Comparison of ENCODE assay signal across 15 cellular contexts in the genomic region with DNA sequence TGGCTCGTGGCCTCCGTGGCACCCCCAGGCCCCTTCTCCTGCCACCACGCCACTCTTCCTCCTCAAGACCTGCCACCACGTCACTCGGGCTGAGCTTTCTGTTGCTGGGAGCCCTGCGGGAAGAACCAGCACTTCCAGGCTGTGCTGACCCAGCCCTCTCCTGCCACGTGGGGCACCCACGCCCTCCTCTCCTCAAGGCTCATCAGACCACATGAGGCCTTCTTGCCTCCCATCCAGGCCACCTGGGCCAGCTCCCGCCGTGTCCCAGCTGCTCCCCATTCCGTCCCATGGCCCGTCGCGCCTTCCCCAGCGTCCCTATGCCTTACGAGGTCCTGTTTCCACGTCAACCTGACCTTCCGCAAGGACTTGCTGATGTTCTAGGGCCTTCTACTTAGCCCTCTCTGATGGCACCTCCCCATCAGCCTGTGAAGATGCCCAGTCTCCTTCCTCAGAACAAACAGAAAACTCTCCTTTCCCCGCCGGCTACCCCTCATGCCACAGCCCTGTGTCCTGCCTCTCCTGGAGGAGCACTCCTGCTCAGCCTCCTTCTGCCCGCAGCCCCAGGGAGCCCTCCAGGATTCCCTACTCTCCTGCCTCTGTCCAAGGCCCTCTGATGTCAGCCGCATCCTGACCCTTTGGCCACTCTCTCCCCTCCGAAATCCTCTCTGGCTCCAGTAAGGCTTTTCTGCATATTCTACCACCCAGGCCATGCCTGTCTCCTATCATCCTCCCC.
DNase-seq lines count a peak whose midpoint lies in the region; ATAC-seq, FAIRE-seq and TF ChIP-seq lines count a peak whose summit lies in the region.
"Had no signal": no experiment of that assay in that cellular context is flagged by ENCODE, and none has a peak within 500 bp of the region (broad histone marks: within the 10 kb centered on the region; RNA-seq: fewer than 3 reads in every experiment).

No MANE protein-coding gene starts in this region.

- no peak for TF ChIP-seq POLR2A in GM12892 (IDR thresholded peaks at IDR 0.05; ENCODE audit: low read depth, low read length)
- no peak for TF ChIP-seq POLR2A in transverse colon (IDR thresholded peaks at IDR 0.05)

- H3K4me3 ChIP-seq in small intestine (ENCODE audit: low read depth in 1 of 2, low read length in 2 of 2), result no peak overlapping the region
- no peak overlapping the region for H3K4me3 ChIP-seq in transverse colon
- H3K4me3 ChIP-seq: adrenal gland had no signal

- POLR2A ChIA-PET in activated CD8-positive, alpha-beta T cell treated with anti-CD3 and anti-CD28 coated beads, Interleukin-2, amount 10 ng/mL, durations not matched to agents 7 days and 5 days (lab: Charles Lee), result no interaction called here

- H3K4me1 ChIP-seq in small intestine (ENCODE audit: control insufficient read depth in 2 of 2, insufficient read depth in 1 of 2, low read depth in 1 of 2, low read length in 1 of 2) (peaks cover 0 to 2% of the 10 kb centered on the region in 2 donors), transverse colon (peaks cover 0 to 17% (median 9%) of the 10 kb centered on the region in 4 donors)

- no peak for DNase-seq in activated CD8-positive, alpha-beta memory T cell treated with anti-CD3 and anti-CD28 coated beads, Interleukin-2, amount 10 ng/mL, durations not matched to agents 7 days and 5 days
- DNase-seq in activated CD8-positive, alpha-beta memory T cell treated with anti-CD3 and anti-CD28 coated beads for 24 hours, result no peak
- peak; percentile 23 for DNase-seq in activated CD8-positive, alpha-beta T cell treated with anti-CD3 and anti-CD28 coated beads, Interleukin-2, amount 10 ng/mL, durations not matched to agents 7 days and 5 days
- no peak for DNase-seq in immature natural killer cell
- DNase-seq in small intestine, result peak; percentile 47
- DNase-seq in GM12892 (ENCODE audit: insufficient read length), result no peak
- DNase-seq in transverse colon, result no peak
- DNase-seq: activated CD4-positive, alpha-beta T cell treated with anti-CD3 and anti-CD28 coated beads for 1 hour; adrenal gland; DMS79 treated with DMSO at 0.1 percent for 48 hours; Kasumi-1; NK-92 treated with Interleukin-12 subunit alpha and Interleukin-12 subunit beta, amount 100 ng/mL, for 24 hours had no signal

- H3K27me3 ChIP-seq in small intestine (ENCODE audit: control insufficient read depth in 2 of 2, insufficient read depth in 2 of 2, low read length in 2 of 2) (no peaks in the 10 kb centered on the region), transverse colon (no peaks in the 10 kb centered on the region)
- H3K27me3 ChIP-seq: adrenal gland had no signal

- CTCF ChIA-PET in activated CD8-positive, alpha-beta memory T cell treated with anti-CD3 and anti-CD28 coated beads, Interleukin-2, amount 10 ng/mL, durations not matched to agents 7 days and 5 days (lab: Charles Lee), result interaction anchor here (1.3 to 1.4 kb wide), 2 partner anchors 170 to 240 kb away, joined by 3 to 5 read pairs; no protein-coding TSS in a partner anchor
- CTCF ChIA-PET in activated CD8-positive, alpha-beta T cell treated with anti-CD3 and anti-CD28 coated beads, Interleukin-2, amount 10 ng/mL, durations not matched to agents 7 days and 5 days (lab: Charles Lee), result interaction anchor here (0.9 to 1.9 kb wide), 2 partner anchors 43 to 240 kb away, joined by 3 to 6 read pairs; no protein-coding TSS in a partner anchor

- peak overlapping the region in 1 of 2 donors; percentile 17 for H3K27ac ChIP-seq in small intestine (ENCODE audit: low read depth in 1 of 2, low read length in 1 of 2)
- no peak overlapping the region for H3K27ac ChIP-seq in transverse colon
- H3K27ac ChIP-seq: adrenal gland had no signal

- ATAC-seq in activated CD8-positive, alpha-beta memory T cell treated with anti-CD3 and anti-CD28 coated beads, Interleukin-2, amount 10 ng/mL, durations not matched to agents 7 days and 5 days, result no peak
- ATAC-seq in activated CD8-positive, alpha-beta T cell treated with anti-CD3 and anti-CD28 coated beads, Interleukin-2, amount 10 ng/mL, durations not matched to agents 7 days and 5 days, result no peak
- ATAC-seq in HG02938 (IDR thresholded peaks at IDR 0.05; ENCODE audit: unreplicated experiment), result no peak

- FAIRE-seq in small intestine (lab: Jason Lieb, UNC) (no peak), GM12892 (lab: Jason Lieb, UNC) (no peak)
- FAIRE-seq: GM12891, urothelium cell line had no signal

- peaks cover 34% of the 10 kb centered on the region for H3K4me1 Mint-ChIP-seq in activated CD8-positive, alpha-beta memory T cell treated with anti-CD3 and anti-CD28 coated beads, Interleukin-2, amount 10 ng/mL, durations not matched to agents 7 days and 5 days
- peaks cover 37% of the 10 kb centered on the region for H3K4me1 Mint-ChIP-seq in activated CD8-positive, alpha-beta T cell treated with anti-CD3 and anti-CD28 coated beads, Interleukin-2, amount 10 ng/mL, durations not matched to agents 7 days and 5 days (ENCODE audit: low read depth)
- H3K4me1 Mint-ChIP-seq in immature natural killer cell, result peaks cover 10 to 20% of the 10 kb centered on the region in 2 donors

- intact Hi-C loops in transverse colon (cut with DNase I; ENCODE audit: low total_unique reads), result no loop called here

- peak overlapping the region; percentile 58 for H3K27ac Mint-ChIP-seq in activated CD8-positive, alpha-beta memory T cell treated with anti-CD3 and anti-CD28 coated beads, Interleukin-2, amount 10 ng/mL, durations not matched to agents 7 days and 5 days
- H3K27ac Mint-ChIP-seq in activated CD8-positive, alpha-beta T cell treated with anti-CD3 and anti-CD28 coated beads, Interleukin-2, amount 10 ng/mL, durations not matched to agents 7 days and 5 days, result peak overlapping the region; percentile 50
- peak overlapping the region in 4 of 6 donors; percentile 34 to 57 (median 48) for H3K27ac Mint-ChIP-seq in immature natural killer cell

- no peak for TF ChIP-seq EP300 in transverse colon (IDR thresholded peaks at IDR 0.05; ENCODE audit: low read depth)

- no peaks in the 10 kb centered on the region for H3K9me3 ChIP-seq in small intestine (ENCODE audit: control insufficient read depth, low read depth)
- no peaks in the 10 kb centered on the region for H3K9me3 ChIP-seq in transverse colon
- H3K9me3 ChIP-seq: adrenal gland had no signal

- H3K36me3 Mint-ChIP-seq in activated CD8-positive, alpha-beta memory T cell treated with anti-CD3 and anti-CD28 coated beads, Interleukin-2, amount 10 ng/mL, durations not matched to agents 7 days and 5 days, result peaks cover 21% of the 10 kb centered on the region
- H3K36me3 Mint-ChIP-seq in activated CD8-positive, alpha-beta T cell treated with anti-CD3 and anti-CD28 coated beads, Interleukin-2, amount 10 ng/mL, durations not matched to agents 7 days and 5 days (ENCODE audit: low read depth), result peaks cover 40% of the 10 kb centered on the region
- peaks cover 6 to 24% (median 10%) of the 10 kb centered on the region in 3 donors for H3K36me3 Mint-ChIP-seq in immature natural killer cell

- H3K36me3 ChIP-seq in small intestine (ENCODE audit: control insufficient read depth in 2 of 2, insufficient read depth in 2 of 2, low read length in 2 of 2) (peaks cover 2% of the 10 kb centered on the region in 2 donors), transverse colon (peaks cover 0 to 18% (median 8%) of the 10 kb centered on the region in 4 donors)

- in situ Hi-C loops in transverse colon (cut with MboI; ENCODE audit: low pct_ligation_motif_present in 1 of 4, low pct_unique_long_range_greater_than_20kb in 1 of 4, low sequenced_read_pairs in 3 of 4), result loop anchor here in 3 of 4 donors (5.0 to 10.0 kb wide), 3 partner anchors 49 to 241 kb away; partner anchors contain the start of gene FES (in 1 of the 3)

- no peaks in the 10 kb centered on the region for H3K9me3 Mint-ChIP-seq in activated CD8-positive, alpha-beta memory T cell treated with anti-CD3 and anti-CD28 coated beads, Interleukin-2, amount 10 ng/mL, durations not matched to agents 7 days and 5 days (ENCODE audit: low read depth)
- no peaks in the 10 kb centered on the region for H3K9me3 Mint-ChIP-seq in activated CD8-positive, alpha-beta T cell treated with anti-CD3 and anti-CD28 coated beads, Interleukin-2, amount 10 ng/mL, durations not matched to agents 7 days and 5 days (ENCODE audit: insufficient read depth)
- no peaks in the 10 kb centered on the region for H3K9me3 Mint-ChIP-seq in immature natural killer cell

- 54 to 72% (median 68%) methylated on average over 23 of the region's 23 CpGs for WGBS in small intestine, 3 donors
- WGBS in transverse colon (ENCODE audit: low coverage in 1 of 2), 2 donors, result 73 to 92% methylated on average over 7 to 23 of the region's 23 CpGs

- no peak for TF ChIP-seq CTCF in transverse colon (IDR thresholded peaks at IDR 0.05)

- H3K27me3 Mint-ChIP-seq in activated CD8-positive, alpha-beta memory T cell treated with anti-CD3 and anti-CD28 coated beads, Interleukin-2, amount 10 ng/mL, durations not matched to agents 7 days and 5 days, result no peaks in the 10 kb centered on the region
- H3K27me3 Mint-ChIP-seq in activated CD8-positive, alpha-beta T cell treated with anti-CD3 and anti-CD28 coated beads, Interleukin-2, amount 10 ng/mL, durations not matched to agents 7 days and 5 days (ENCODE audit: low read depth), result no peaks in the 10 kb centered on the region
- peaks cover 2 to 7% (median 3%) of the 10 kb centered on the region in 3 donors for H3K27me3 Mint-ChIP-seq in immature natural killer cell (ENCODE audit: low read depth in 3 of 3)

- H3K4me3 Mint-ChIP-seq in activated CD8-positive, alpha-beta memory T cell treated with anti-CD3 and anti-CD28 coated beads, Interleukin-2, amount 10 ng/mL, durations not matched to agents 7 days and 5 days, result no peak overlapping the region
- H3K4me3 Mint-ChIP-seq in activated CD8-positive, alpha-beta T cell treated with anti-CD3 and anti-CD28 coated beads, Interleukin-2, amount 10 ng/mL, durations not matched to agents 7 days and 5 days, result no peak overlapping the region
- no peak overlapping the region for H3K4me3 Mint-ChIP-seq in immature natural killer cell

Comparison
In these comparisons a context has a peak if more than half of its experiments do, and no peak if none do; other contexts are left out.
1. DNase-seq: peak in activated CD8-positive, alpha-beta T cell treated with anti-CD3 and anti-CD28 coated beads, Interleukin-2, amount 10 ng/mL, durations not matched to agents 7 days and 5 days (single experiment) and small intestine (single experiment); none in activated CD8-positive, alpha-beta memory T cell treated with anti-CD3 and anti-CD28 coated beads, Interleukin-2, amount 10 ng/mL, durations not matched to agents 7 days and 5 days (single experiment), activated CD8-positive, alpha-beta memory T cell treated with anti-CD3 and anti-CD28 coated beads for 24 hours (single experiment), immature natural killer cell (0 of 3), GM12892 (single experiment) and transverse colon (single experiment).
2. Peak in every context shown above with its lines, with median percentiles within 50 percentile points of each other: H3K27ac Mint-ChIP-seq.